ENCODE assay signal across 29 cellular contexts in the genomic region with DNA sequence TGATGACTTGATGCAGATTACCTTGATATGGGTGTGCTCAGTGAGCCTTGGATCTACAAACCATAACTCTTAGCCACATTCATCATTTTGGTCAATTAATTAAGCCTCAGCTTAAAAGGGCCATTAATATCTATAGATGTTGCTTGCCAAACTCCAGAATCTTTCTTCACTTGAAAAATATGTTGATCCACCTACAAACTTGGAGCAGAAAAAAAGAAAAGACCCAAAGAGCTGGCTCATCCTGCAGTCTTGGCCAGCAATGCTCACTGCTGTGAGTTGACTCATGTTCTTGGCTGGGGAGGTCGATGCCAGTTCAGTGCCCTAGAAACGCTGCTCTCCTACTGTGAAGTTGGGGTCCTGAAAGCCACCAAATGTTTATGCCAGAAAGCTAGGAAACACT.
DNase-seq lines count a peak whose midpoint lies in the region; FAIRE-seq and TF ChIP-seq lines count a peak whose summit lies in the region.
"Had no signal": no experiment of that assay in that cellular context is flagged by ENCODE, and none has a peak within 500 bp of the region (broad histone marks: within the 10 kb centered on the region; RNA-seq: fewer than 3 reads in every experiment).

No MANE protein-coding gene starts in this region.

- peak overlapping the region; percentile 1 for H3K27ac Mint-ChIP-seq in MCF 10A (ENCODE audit: low read depth, unreplicated experiment)
- H3K27ac Mint-ChIP-seq: activated CD8-positive, alpha-beta T cell treated with anti-CD3 and anti-CD28 coated beads, Interleukin-2, amount 10 ng/mL, durations not matched to agents 7 days and 5 days; activated T-cell treated with anti-CD3 and anti-CD28 coated beads, Interleukin-2, amount 50 U/mL, for 24 hours; GM23338; IgD-negative memory B cell; nephron progenitor cell had no signal

- H3K9me3 Mint-ChIP-seq in MCF 10A (ENCODE audit: unreplicated experiment): no peaks in the 10 kb centered on the region
- H3K9me3 Mint-ChIP-seq: activated T-cell treated with anti-CD3 and anti-CD28 coated beads, Interleukin-2, amount 50 U/mL, for 24 hours; GM23338; IgD-negative memory B cell; nephron progenitor cell had no signal

- no peak overlapping the region for H3K27ac ChIP-seq in breast epithelium
- H3K27ac ChIP-seq: 22Rv1, esophagus squamous epithelium, heart right ventricle, left lung, uterus had no signal

- H3K27me3 Mint-ChIP-seq in MCF 10A (ENCODE audit: insufficient read depth, unreplicated experiment): no peaks in the 10 kb centered on the region
- H3K27me3 Mint-ChIP-seq: activated T-cell treated with anti-CD3 and anti-CD28 coated beads, Interleukin-2, amount 50 U/mL, for 24 hours had no signal

- CTCF ChIA-PET in MCF 10A (lab: Yijun Ruan, JAX): interaction anchor here (0.6 to 4.8 kb wide), 4 partner anchors 16 to 278 kb away, joined by 3 to 23 read pairs (median 4); no protein-coding TSS in a partner anchor

- no peaks in the 10 kb centered on the region for H3K9me3 ChIP-seq in breast epithelium
- H3K9me3 ChIP-seq: esophagus squamous epithelium, heart right ventricle, left lung, uterus had no signal

- no peak overlapping the region for H3K4me3 ChIP-seq in breast epithelium
- H3K4me3 ChIP-seq: esophagus squamous epithelium, GM23338, heart right ventricle, left lung, uterus had no signal

- no peak overlapping the region for H3K4me3 Mint-ChIP-seq in MCF 10A (ENCODE audit: unreplicated experiment)
- H3K4me3 Mint-ChIP-seq: activated CD8-positive, alpha-beta T cell treated with anti-CD3 and anti-CD28 coated beads, Interleukin-2, amount 10 ng/mL, durations not matched to agents 7 days and 5 days; activated T-cell treated with anti-CD3 and anti-CD28 coated beads, Interleukin-2, amount 50 U/mL, for 24 hours; GM23338; IgD-negative memory B cell; nephron progenitor cell had no signal

- peaks cover 20% of the 10 kb centered on the region for H3K4me1 Mint-ChIP-seq in MCF 10A (ENCODE audit: insufficient read depth, unreplicated experiment)
- H3K4me1 Mint-ChIP-seq: IgD-negative memory B cell had no signal

- intact Hi-C loops in MCF 10A (cut with micrococcal nuclease): no loop called here
- intact Hi-C loops in breast epithelium (cut with DNase I; ENCODE audit: low total_unique reads): no loop called here

- no peaks in the 10 kb centered on the region for H3K4me1 ChIP-seq in breast epithelium
- H3K4me1 ChIP-seq: esophagus squamous epithelium, heart right ventricle, left lung, uterus had no signal

- TF ChIP-seq CTCF in MCF 10A (IDR thresholded peaks at IDR 0.05; ENCODE audit: unreplicated experiment): no peak
- TF ChIP-seq CTCF in breast epithelium (IDR thresholded peaks at IDR 0.05): no peak

- H3K36me3 Mint-ChIP-seq in MCF 10A (ENCODE audit: insufficient read depth, unreplicated experiment): no peaks in the 10 kb centered on the region
- H3K36me3 Mint-ChIP-seq: IgD-negative memory B cell had no signal

- POLR2A ChIA-PET in MCF 10A (lab: Yijun Ruan, JAX): interaction anchor here (0.6 to 1.4 kb wide), 2 partner anchors 22 to 405 kb away, joined by 3 to 4 read pairs; no protein-coding TSS in a partner anchor

- peak; percentile 61 for DNase-seq in MCF 10A (ENCODE audit: unreplicated experiment)
- no peak for DNase-seq in breast epithelium (ENCODE audit: low spot score in 2 of 2)
- peak; percentile 72 for DNase-seq in astrocyte of the hippocampus (ENCODE audit: low read depth, low spot score)
- DNase-seq in iris pigment epithelial cell (ENCODE audit: low read depth): peak; percentile 14
- DNase-seq in urothelium cell line (ENCODE audit: low spot score): peak; percentile 16
- DNase-seq in SIG-M5 (lab: John Stamatoyannopoulos, UW): no peak
- no peak for DNase-seq in NOMO-1 treated with DMSO at 0.1 percent for 48 hours (lab: John Stamatoyannopoulos, UW; ENCODE audit: unreplicated experiment)
- no peak for DNase-seq in stimulated activated CD4-positive, alpha-beta T cell treated with anti-CD3 and anti-CD28 coated beads, Interleukin-15, amount 100 ng/mL, for 24 hours
- DNase-seq: activated CD4-positive, CD25-positive, alpha-beta regulatory T cell; activated CD8-positive, alpha-beta T cell treated with anti-CD3 and anti-CD28 coated beads, Interleukin-2, amount 10 ng/mL, durations not matched to agents 7 days and 5 days; activated naive CD4-positive, alpha-beta T cell; activated T-cell treated with anti-CD3 and anti-CD28 coated beads, Interleukin-2, amount 50 U/mL, for 24 hours; Calu3; effector memory CD4-positive, alpha-beta T cell; esophagus squamous epithelium; heart right ventricle; left lung; NCI-H146; NCI-H2171; NCI-H748 treated with DMSO at 0.1 percent for 48 hours; nephron progenitor cell; OCI-M1; stimulated activated CD4-positive, alpha-beta T cell treated with anti-CD3 and anti-CD28 coated beads, Interleukin-12 subunit alpha, Interleukin-12 subunit beta, amount 100 ng/mL, for 4 hours; T-helper 9 cell; uterus had no signal

- no peaks in the 10 kb centered on the region for H3K27me3 ChIP-seq in breast epithelium
- H3K27me3 ChIP-seq: esophagus squamous epithelium, heart right ventricle, left lung, uterus had no signal

- no peak for TF ChIP-seq POLR2A in breast epithelium (IDR thresholded peaks at IDR 0.05)

- H3K36me3 ChIP-seq in breast epithelium: no peaks in the 10 kb centered on the region
- H3K36me3 ChIP-seq: esophagus squamous epithelium, heart right ventricle, left lung, uterus had no signal

- BruUV-seq in MCF 10A (replicated peaks; lab: Mats Ljungman, UMichigan): no TSS peak

- FAIRE-seq in urothelium cell line (lab: Jason Lieb, UNC): no peak
- FAIRE-seq: GM18507 had no signal

Comparison
In these comparisons a context has a peak if more than half of its experiments do, and no peak if none do; other contexts are left out.
1. DNase-seq: peak in MCF 10A (single experiment), astrocyte of the hippocampus (single experiment), iris pigment epithelial cell (single experiment) and urothelium cell line (single experiment); none in breast epithelium (0 of 2), SIG-M5 (single experiment), NOMO-1 treated with DMSO at 0.1 percent for 48 hours (single experiment) and stimulated activated CD4-positive, alpha-beta T cell treated with anti-CD3 and anti-CD28 coated beads, Interleukin-15, amount 100 ng/mL, for 24 hours (single experiment).